In genomic region chr2:68031043-68031442, GRCh38 we compare ENCODE assay signal across 3 cellular contexts.
TF ChIP-seq lines count a peak whose summit lies in the region.

No MANE protein-coding gene starts in this region.

TF ChIP-seq in SK-N-SH, 30 proteins besides CTCF, POLR2A, EP300 and RAD21:
- TF ChIP-seq USF2 (IDR thresholded peaks at IDR 0.05; ENCODE audit: borderline replicate concordance, low read depth, low read length) (no peak), FOSL2 (IDR thresholded peaks at IDR 0.05; ENCODE audit: borderline replicate concordance, low read depth) (no peak)

TF ChIP-seq in SK-N-SH treated with all-trans-retinoic acid at 6 μM for 48 hours, 23 proteins besides CTCF, POLR2A, EP300 and RAD21:
- TF ChIP-seq CSDC2 (CRISPR knock-in tag; IDR thresholded peaks at IDR 0.05) (no peak), ZNF70 (CRISPR knock-in tag; IDR thresholded peaks at IDR 0.05) (no peak), ZNF8 (CRISPR knock-in tag; IDR thresholded peaks at IDR 0.05) (no peak), ISL1 (CRISPR knock-in tag; IDR thresholded peaks at IDR 0.05) (no peak), GLIS3 (CRISPR knock-in tag; IDR thresholded peaks at IDR 0.05) (no peak), PPARA (CRISPR knock-in tag; IDR thresholded peaks at IDR 0.05; ENCODE audit: borderline replicate concordance) (no peak), CSRNP3 (CRISPR knock-in tag; IDR thresholded peaks at IDR 0.05) (no peak), ZFP3 (CRISPR knock-in tag; IDR thresholded peaks at IDR 0.05) (no peak)

TF ChIP-seq in endothelial cell of umbilical vein, 7 proteins besides CTCF, POLR2A, EP300 and RAD21:
- no peak for TF ChIP-seq MAX (IDR thresholded peaks at IDR 0.05; ENCODE audit: insufficient read depth, insufficient read length)
- TF ChIP-seq POLR2AphosphoS5 (IDR thresholded peaks at IDR 0.05; ENCODE audit: insufficient read depth, low read depth, low read length) = no peak
- no peak for TF ChIP-seq JUN (IDR thresholded peaks at IDR 0.05; ENCODE audit: borderline replicate concordance, insufficient read depth, insufficient read length, low read depth)
- TF ChIP-seq MYC (IDR thresholded peaks at IDR 0.05; ENCODE audit: low read depth, low read length) = no peak
- no peak for TF ChIP-seq GATA2 (IDR thresholded peaks at IDR 0.05; ENCODE audit: insufficient read depth, insufficient read length, low read depth, low read length)
- no peak for TF ChIP-seq EZH2 (IDR thresholded peaks at IDR 0.05; ENCODE audit: borderline replicate concordance, low read depth, low read length, severe bottlenecking)
- TF ChIP-seq FOS (IDR thresholded peaks at IDR 0.05; ENCODE audit: borderline replicate concordance, insufficient read depth, low read length) = no peak
